ENCODE assay signal across 7 cellular contexts in the genomic region with DNA sequence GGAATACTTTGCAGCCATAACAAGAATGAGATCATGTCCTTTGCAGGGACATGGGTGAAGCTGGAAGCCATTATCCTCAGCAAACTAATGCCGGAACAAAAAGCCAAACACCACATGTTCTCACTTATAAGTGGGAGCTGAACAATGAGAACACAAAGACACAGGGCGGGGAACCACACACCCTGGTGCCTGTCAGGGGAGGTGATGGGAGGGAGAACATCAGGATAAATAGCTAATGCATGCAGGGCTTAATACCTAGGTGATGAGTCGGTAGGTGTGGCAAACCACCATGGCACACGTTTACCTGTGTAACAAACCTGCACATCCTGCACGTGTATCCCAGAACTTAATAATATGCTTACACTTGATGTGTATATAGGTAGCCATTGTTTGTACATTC. TPM values are rescaled to one million over a fixed set of nuclear protein-coding genes. Genes with fewer than 3 reads are reported as not detected.
A peak's percentile ranks its signal among the peaks of the same experiment; 100 is the strongest.
DNase-seq lines count a peak whose midpoint lies in the region; ATAC-seq, FAIRE-seq and TF ChIP-seq lines count a peak whose summit lies in the region.
"Not testable (repeated sequence)": the region's sequence is repeated elsewhere in the genome, so short reads cannot be mapped to it uniquely, and the experiment has no call there.

No MANE protein-coding gene starts in this region.

- not testable (repeated sequence) for H3K9me1 ChIP-seq in keratinocyte (ENCODE audit: control insufficient read depth, extremely low read depth, insufficient read depth, low read length)

- intact Hi-C loops in HCT116 (cut with micrococcal nuclease) = not testable (repeated sequence)

- BruUV-seq in HCT116 (replicated peaks; lab: Mats Ljungman, UMichigan) = not testable (repeated sequence)

- dilution Hi-C loops in keratinocyte (cut with MboI; ENCODE audit: extremely low pct_ligation_motif_present, low sequenced_read_pairs) = not testable (repeated sequence)

- H3K9ac ChIP-seq in HCT116 (ENCODE audit: low read length) (peak overlapping the region; percentile 23; the same call in 1 of the 2 replicates), keratinocyte (ENCODE audit: control insufficient read depth, extremely low read depth, insufficient read depth, low read length) (peak overlapping the region; percentile 39)

- H3K4me3 ChIP-seq in HCT116 (replicated peaks in 1 of 2; ENCODE audit: low read depth in 1 of 2, low read length in 2 of 2); epithelial cell of esophagus (ENCODE audit: low read length); keratinocyte (ENCODE audit: control insufficient read depth in 2 of 3, extremely low read depth in 1 of 3, insufficient read depth in 2 of 3, low read depth in 1 of 3, low read length in 3 of 3): not testable (repeated sequence)

- POLR2A ChIA-PET in HCT116 (lab: Charles Lee) = not testable (repeated sequence)

- H3K27ac ChIP-seq in HCT116 (ENCODE audit: low read depth, low read length) = not testable (repeated sequence)
- H3K27ac ChIP-seq in keratinocyte (ENCODE audit: control insufficient read depth, insufficient read depth, low read length) = peak overlapping the region; percentile 87

- H3K36me3 ChIP-seq in HCT116 (ENCODE audit: control insufficient read depth in 1 of 2, insufficient read depth in 2 of 2, low read length in 2 of 2); keratinocyte (ENCODE audit: control insufficient read depth in 2 of 2, extremely low read depth in 1 of 2, insufficient read depth in 2 of 2, low read length in 2 of 2): not testable (repeated sequence)

- not testable (repeated sequence) for H2AFZ ChIP-seq in HCT116 (ENCODE audit: low read depth, low read length, poor library complexity, severe bottlenecking)
- H2AFZ ChIP-seq in keratinocyte (ENCODE audit: control insufficient read depth, low read length) = peak overlapping the region; percentile 73

- FAIRE-seq in keratinocyte (lab: Jason Lieb, UNC) = peak; percentile 91

- not testable (repeated sequence) for TF ChIP-seq CTCF in HCT116 (IDR thresholded peaks at IDR 0.05 in 2 of 3, conservative IDR thresholded peaks at IDR 0.05 in 1 of 3; ENCODE audit: borderline replicate concordance in 1 of 3, insufficient read depth in 1 of 3, low read depth in 2 of 3, low read length in 2 of 3); epithelial cell of esophagus (IDR thresholded peaks at IDR 0.05; ENCODE audit: insufficient read depth, low read depth, low read length, missing control alignments)
- TF ChIP-seq CTCF in keratinocyte (optimal IDR thresholded peaks at IDR 0.05 in 1 of 3, IDR thresholded peaks at IDR 0.05 in 1 of 3, conservative IDR thresholded peaks at IDR 0.05 in 1 of 3; ENCODE audit: extremely low read depth in 1 of 3, insufficient read depth in 2 of 3, low read length in 3 of 3) = peak in 1 of 3 experiments; percentile 10

- CTCF ChIA-PET in HCT116 (lab: Charles Lee) = interaction anchor here (1.0 kb wide), 1 partner anchor 126 kb away, joined by 3 read pairs; no protein-coding TSS in a partner anchor

- not testable (repeated sequence) for H3K9me2 ChIP-seq in HCT116 (ENCODE audit: insufficient read depth)

- not testable (repeated sequence) for TF ChIP-seq POLR2A in HCT116 (IDR thresholded peaks at IDR 0.05; ENCODE audit: borderline replicate concordance, extremely low read depth, insufficient read depth, insufficient read length)

- H3K79me2 ChIP-seq in HCT116 (ENCODE audit: insufficient read depth, low read length); keratinocyte (ENCODE audit: control insufficient read depth, insufficient read depth, low read length): not testable (repeated sequence)

- peak; percentile 99 for ATAC-seq in HCT116

- peak; percentile 72 for DNase-seq in HCT116 (ENCODE audit: low read depth, low spot score)
- DNase-seq in NCI-H1417 (lab: John Stamatoyannopoulos, UW) = peak in 2 of 3 experiments; percentile 38 to 52
- peak; percentile 60 for DNase-seq in NCI-H226
- peak; percentile 33 for DNase-seq in NCI-H774 (lab: John Stamatoyannopoulos, UW)
- DNase-seq in SW480 (ENCODE audit: low spot score) = peak; percentile 95
- peak; percentile 95 for DNase-seq in epithelial cell of esophagus (ENCODE audit: low read depth)
- DNase-seq in keratinocyte (ENCODE audit: low read depth, low spot score) = peak; percentile 91

- RAD21 ChIA-PET in HCT116 (lab: Charles Lee; ENCODE audit: low non-redundant PET in 1 of 2, low total read pairs in 2 of 2, uncharacterized antibody in 2 of 2, unreplicated experiment in 2 of 2) = not testable (repeated sequence)

- H3K4me1 ChIP-seq in HCT116 (ENCODE audit: control insufficient read depth in 1 of 2, insufficient read depth in 2 of 2, low read length in 2 of 2) (peaks cover 13 to 23% of the 10 kb centered on the region in 2 experiments), keratinocyte (ENCODE audit: control insufficient read depth, extremely low read depth, insufficient read depth, low read length) (peaks cover 20% of the 10 kb centered on the region)

- not testable (repeated sequence) for TF ChIP-seq RAD21 in HCT116 (IDR thresholded peaks at IDR 0.05; ENCODE audit: low read depth)

- H3K9me3 ChIP-seq in HCT116 (ENCODE audit: control insufficient read depth in 1 of 2, insufficient read depth in 1 of 2, low read depth in 1 of 2, low read length in 2 of 2); keratinocyte (ENCODE audit: control insufficient read depth, low read depth, low read length): not testable (repeated sequence)

- peak overlapping the region; percentile 60 for H3K4me2 ChIP-seq in HCT116 (ENCODE audit: low read length)
- peak overlapping the region; percentile 52 for H3K4me2 ChIP-seq in keratinocyte (ENCODE audit: control insufficient read depth, extremely low read depth, insufficient read depth, low read depth, low read length)

- H3K27me3 ChIP-seq in HCT116 (ENCODE audit: insufficient read depth, low read length); keratinocyte (ENCODE audit: control insufficient read depth, extremely low read depth, insufficient read depth, low read length): not testable (repeated sequence)

- H4K20me1 ChIP-seq in HCT116 (ENCODE audit: insufficient read depth); keratinocyte (ENCODE audit: control insufficient read depth, extremely low read depth, insufficient read depth, low read length): not testable (repeated sequence)

TF ChIP-seq in HCT116, 20 proteins besides CTCF, POLR2A, EP300 and RAD21:
- TF ChIP-seq FOSL1 (IDR thresholded peaks at IDR 0.05; ENCODE audit: low read depth) = 0 out of 2 replicates have a peak, but pooled peaks have one; percentile 51
- peak; percentile 47; the same call in 1 of the 2 replicates for TF ChIP-seq JUND (IDR thresholded peaks at IDR 0.05)
- 0 out of 2 replicates have a peak, but pooled peaks have one; percentile 34 for TF ChIP-seq SP1 (IDR thresholded peaks at IDR 0.05; ENCODE audit: low read depth)
- TF ChIP-seq, protein P1, sequence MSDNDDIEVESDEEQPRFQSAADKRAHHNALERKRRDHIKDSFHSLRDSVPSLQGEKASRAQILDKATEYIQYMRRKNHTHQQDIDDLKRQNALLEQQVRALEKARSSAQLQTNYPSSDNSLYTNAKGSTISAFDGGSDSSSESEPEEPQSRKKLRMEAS (IDR thresholded peaks at IDR 0.05) = peak; percentile 78
- 0 out of 2 replicates have a peak, but pooled peaks have one; percentile 27 for TF ChIP-seq CBX3 (IDR thresholded peaks at IDR 0.05; ENCODE audit: low read depth)

RNA-seq across cellular contexts. Expression of a gene that starts 49.1 kb away (rescaled TPM):
- total RNA-seq in HCT116 (2021; ENCODE audit: unreplicated experiment) = 13.0 TPM
- 7.4 and 8.7 TPM in 2 replicates for polyA plus RNA-seq in HCT116 (2012)
- 10.0 to 12.2 TPM (median 11.9 TPM) in 3 replicates for polyA plus RNA-seq in keratinocyte
- 2.3 TPM for polyA plus RNA-seq in keratinocyte (2011; ENCODE audit: low read depth)
- polyA plus RNA-seq in keratinocyte (2011; cell fraction: cytosol; rRNA removed) = 6.7 and 10.2 TPM in 2 replicates
- polyA plus RNA-seq in keratinocyte (2011; cell fraction: nucleus; rRNA removed) = 18.1 and 19.3 TPM in 2 replicates
- polyA plus RNA-seq in keratinocyte (2012; ENCODE audit: low replicate concordance) = 5.8 and 8.5 TPM in 2 replicates
- polyA minus RNA-seq in keratinocyte = 15.6 to 59.7 TPM (median 20.1 TPM) in 3 replicates
- 7.5 TPM for polyA minus RNA-seq in keratinocyte (2011; cell fraction: cytosol; rRNA and poly(A)+ RNA removed)
- polyA minus RNA-seq in keratinocyte (2011; cell fraction: nucleus; rRNA and poly(A)+ RNA removed) = 12.0 and 25.4 TPM in 2 replicates

Comparison
In these comparisons a context has a peak if more than half of its experiments do, and no peak if none do; other contexts are left out.
1. DNase-seq: peak in every context shown above with its lines; median percentile 95 in SW480; 95 in epithelial cell of esophagus; 91 in keratinocyte; 72 in HCT116; 60 in NCI-H226; 45 in NCI-H1417; 33 in NCI-H774.